In genomic region chr4:152189451-152190179, GRCh38 we compare ENCODE assay signal across 11 cellular contexts.
A peak's percentile ranks its signal among the peaks of the same experiment; 100 is the strongest.
DNase-seq lines count a peak whose midpoint lies in the region; ATAC-seq, FAIRE-seq and TF ChIP-seq lines count a peak whose summit lies in the region.
"Had no signal": no experiment of that assay in that cellular context is flagged by ENCODE, and none has a peak within 500 bp of the region (broad histone marks: within the 10 kb centered on the region; RNA-seq: fewer than 3 reads in every experiment).

No MANE protein-coding gene starts in this region.

- no peak overlapping the region for H4K91ac ChIP-seq in neuronal stem cell (ENCODE audit: low read depth, low read length, poor library complexity)

- H3K36me3 ChIP-seq in KOPT-K1 (ENCODE audit: insufficient read depth, low read length) = no peaks in the 10 kb centered on the region
- H3K36me3 ChIP-seq in neuronal stem cell (replicated peaks in 1 of 2; ENCODE audit: control insufficient read depth in 2 of 2, insufficient read depth in 2 of 2, low read length in 2 of 2) = no peaks in the 10 kb centered on the region
- H3K36me3 ChIP-seq in pancreas = no peaks in the 10 kb centered on the region
- H3K36me3 ChIP-seq: gastroesophageal sphincter had no signal

- WGBS in neuronal stem cell (ENCODE audit: extremely low coverage in 2 of 2, insufficient read length in 2 of 2, insufficient replicate concordance in 1 of 2), 2 donors = no CpG with 5 or more reads among the region's 4 CpGs
- WGBS in pancreas, 2 donors = 68 to 72% methylated on average over 4 of the region's 4 CpGs

- ATAC-seq in HG02623 (IDR thresholded peaks at IDR 0.05; ENCODE audit: unreplicated experiment) (peak; percentile 82), pancreas (no peak)
- ATAC-seq: gastroesophageal sphincter, natural killer cell had no signal

- no peak overlapping the region for H3K4me2 ChIP-seq in neuronal stem cell (ENCODE audit: insufficient read depth, low read length, poor library complexity, severe bottlenecking)

- H3K27ac ChIP-seq in KOPT-K1 (ENCODE audit: low read depth, low read length, poor library complexity, severe bottlenecking) (peak overlapping the region; percentile 79), neuronal stem cell (replicated peaks; ENCODE audit: low read length) (no peak overlapping the region), pancreas (no peak overlapping the region)
- H3K27ac ChIP-seq: gastroesophageal sphincter, RWPE1 had no signal

- peak overlapping the region; percentile 5 for H2AFZ ChIP-seq in neuronal stem cell (ENCODE audit: low read length)

- no peak overlapping the region for H2AK5ac ChIP-seq in neuronal stem cell (ENCODE audit: low read depth, low read length)

- H2BK15ac ChIP-seq in neuronal stem cell (ENCODE audit: low read length) = no peak overlapping the region

- no peak for TF ChIP-seq CTCF in pancreas (IDR thresholded peaks at IDR 0.05)

- no peak overlapping the region for H3K4me3 ChIP-seq in neuronal stem cell (ENCODE audit: low read length in 2 of 2)
- no peak overlapping the region for H3K4me3 ChIP-seq in pancreas
- H3K4me3 ChIP-seq: gastroesophageal sphincter had no signal

- H2BK120ac ChIP-seq in neuronal stem cell (ENCODE audit: low read depth, low read length) = no peak overlapping the region

- H2BK12ac ChIP-seq in neuronal stem cell (ENCODE audit: low read length) = no peak overlapping the region

- no peak overlapping the region for H3K4ac ChIP-seq in neuronal stem cell (ENCODE audit: low read length)

- H3K9ac ChIP-seq in neuronal stem cell (ENCODE audit: low read depth, low read length, poor library complexity) = no peak overlapping the region

- no peak overlapping the region for H3K14ac ChIP-seq in neuronal stem cell (ENCODE audit: low read length)

- H3K18ac ChIP-seq in neuronal stem cell (ENCODE audit: low read length) = peak overlapping the region; percentile 60

- H2BK5ac ChIP-seq in neuronal stem cell (ENCODE audit: low read length) = no peak overlapping the region

- DNase-seq in NCI-H2196 (lab: John Stamatoyannopoulos, UW; ENCODE audit: unreplicated experiment) = peak; percentile 2
- DNase-seq in NCI-H2196 treated with DMSO at 0.1 percent for 48 hours (lab: John Stamatoyannopoulos, UW; ENCODE audit: unreplicated experiment) = no peak
- DNase-seq in neuronal stem cell (ENCODE audit: low spot score) = no peak
- no peak for DNase-seq in SK-N-DZ (ENCODE audit: low spot score)
- no peak for DNase-seq in activated naive CD4-positive, alpha-beta T cell (lab: John Stamatoyannopoulos, UW)
- no peak for DNase-seq in pancreas
- DNase-seq: natural killer cell had no signal

- H3K4me1 ChIP-seq in neuronal stem cell (ENCODE audit: control insufficient read depth in 2 of 2, insufficient read depth in 1 of 2, low read depth in 1 of 2, low read length in 2 of 2) = peaks cover 4 to 8% of the 10 kb centered on the region in 2 donors
- no peaks in the 10 kb centered on the region for H3K4me1 ChIP-seq in pancreas
- H3K4me1 ChIP-seq: gastroesophageal sphincter had no signal

- H3K27me3 ChIP-seq in neuronal stem cell (ENCODE audit: control insufficient read depth in 3 of 3, insufficient read depth in 3 of 3, low read depth in 1 of 3, low read length in 3 of 3) = no peaks in the 10 kb centered on the region
- H3K27me3 ChIP-seq in pancreas = no peaks in the 10 kb centered on the region
- H3K27me3 ChIP-seq: gastroesophageal sphincter had no signal

- no peak overlapping the region for H4K8ac ChIP-seq in neuronal stem cell (ENCODE audit: low read depth, low read length)

- intact Hi-C loops in pancreas (cut with DNase I) = no loop called here

- H3K79me1 ChIP-seq in neuronal stem cell (ENCODE audit: low read depth, low read length) = no peaks in the 10 kb centered on the region

- FAIRE-seq in pancreas (lab: Jason Lieb, UNC) = no peak

- H3K9me3 ChIP-seq in KOPT-K1 (ENCODE audit: insufficient read depth, low read length, poor library complexity, severe bottlenecking) (no peaks in the 10 kb centered on the region), neuronal stem cell (replicated peaks in 1 of 2; ENCODE audit: control insufficient read depth in 2 of 2, insufficient read depth in 1 of 2, low read depth in 1 of 2, low read length in 2 of 2) (no peaks in the 10 kb centered on the region), pancreas (no peaks in the 10 kb centered on the region)
- H3K9me3 ChIP-seq: gastroesophageal sphincter had no signal

- H3K23ac ChIP-seq in neuronal stem cell (ENCODE audit: low read depth, low read length, poor library complexity) = no peak overlapping the region
